In genomic region chr13:40103864-40104263, GRCh38 we compare ENCODE assay signal across 17 cellular contexts.
"Had no signal": no experiment of that assay in that cellular context is flagged by ENCODE, and none has a peak within 500 bp of the region (broad histone marks: within the 10 kb centered on the region; RNA-seq: fewer than 3 reads in every experiment).

No MANE protein-coding gene starts in this region.

- H3K27ac Mint-ChIP-seq: activated B cell treated with CpG ODN at 0.5 μM for 24 hours; neural progenitor cell; T-helper 2 cell treated with Interferon-gamma antibody and Interleukin-4, amounts not matched to agents 5 μg/mL and 100 μg/mL, for 36 hours had no signal

- H3K27ac ChIP-seq: gastroesophageal sphincter, heart right ventricle, neural progenitor cell, ovary, right lobe of liver, SJSA1, thoracic aorta, upper lobe of right lung had no signal

- H3K4me3 ChIP-seq: gastroesophageal sphincter, heart right ventricle, lung, neural progenitor cell, ovary, right lobe of liver, SJSA1, thoracic aorta, upper lobe of right lung had no signal

- DNase-seq: activated B cell treated with CpG ODN at 0.5 μM for 24 hours, anterior cingulate cortex, dermis blood vessel endothelial cell, erythroblast, heart right ventricle, left cardiac atrium, naive B cell, ovary, right lobe of liver, upper lobe of right lung had no signal

- H3K4me1 ChIP-seq: gastroesophageal sphincter, neural progenitor cell, right lobe of liver, SJSA1, upper lobe of right lung had no signal

- H3K27me3 Mint-ChIP-seq: activated B cell treated with CpG ODN at 0.5 μM for 24 hours; activated naive CD8-positive, alpha-beta T cell; naive B cell had no signal

- H3K9me3 ChIP-seq: ovary, right lobe of liver, SJSA1, thoracic aorta, upper lobe of right lung had no signal

- H3K36me3 Mint-ChIP-seq: neural progenitor cell had no signal

- ATAC-seq: gastroesophageal sphincter, heart right ventricle, right lobe of liver, upper lobe of right lung had no signal

- H3K36me3 ChIP-seq: gastroesophageal sphincter, heart right ventricle, neural progenitor cell, ovary, right lobe of liver, SJSA1, thoracic aorta, upper lobe of right lung had no signal

- H3K4me3 Mint-ChIP-seq: activated B cell treated with CpG ODN at 0.5 μM for 24 hours; activated naive CD8-positive, alpha-beta T cell; naive B cell; neural progenitor cell; T-helper 2 cell treated with Interferon-gamma antibody and Interleukin-4, amounts not matched to agents 5 μg/mL and 100 μg/mL, for 36 hours had no signal
